Comparison of ENCODE assay signal across 10 cellular contexts in the genomic region with DNA sequence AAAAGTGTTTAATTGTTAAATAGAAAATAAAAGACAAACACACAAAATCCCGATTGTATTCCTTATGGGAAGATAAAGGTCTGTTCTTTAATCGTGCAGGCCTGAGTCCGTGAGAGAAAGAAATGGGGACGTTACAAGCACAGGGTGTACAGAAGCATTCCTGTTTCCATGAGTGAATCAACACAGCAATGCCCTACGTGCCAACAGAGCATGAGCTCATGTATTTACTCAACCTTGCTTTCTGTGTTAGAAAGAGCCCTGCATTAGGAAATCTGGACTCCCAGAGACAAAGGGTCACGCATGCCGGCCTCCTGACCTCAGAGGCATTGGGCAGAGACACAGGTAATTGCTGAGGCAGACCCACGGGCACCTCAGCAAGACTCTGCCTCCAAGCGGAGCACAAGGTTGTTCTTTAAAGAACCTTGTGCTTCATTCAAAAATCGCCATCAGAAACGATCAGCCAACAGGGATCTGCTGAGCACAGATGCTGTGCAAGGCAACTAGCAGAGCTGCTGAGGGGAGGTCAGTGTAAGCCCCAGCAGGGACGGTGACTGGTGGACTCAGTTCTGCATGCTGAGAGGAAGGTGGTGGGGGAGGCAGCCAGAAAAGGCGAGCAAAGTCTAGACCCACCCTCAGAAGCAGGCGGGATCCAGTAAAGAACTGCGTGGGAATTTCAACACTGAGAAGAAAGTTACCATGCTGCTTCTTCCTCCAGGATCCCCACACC.
DNase-seq lines count a peak whose midpoint lies in the region; ATAC-seq and TF ChIP-seq lines count a peak whose summit lies in the region.
"Had no signal": no experiment of that assay in that cellular context is flagged by ENCODE, and none has a peak within 500 bp of the region (broad histone marks: within the 10 kb centered on the region; RNA-seq: fewer than 3 reads in every experiment).

No MANE protein-coding gene starts in this region.

- peaks cover 8% of the 10 kb centered on the region; the same call in 1 of the 2 replicates for H3K36me3 Mint-ChIP-seq in HFFc6 (ENCODE audit: low read depth)

- TF ChIP-seq POLR2A in gastroesophageal sphincter (IDR thresholded peaks at IDR 0.05) = no peak

- no peaks in the 10 kb centered on the region for H3K27me3 ChIP-seq in GM23248 (replicated peaks; ENCODE audit: insufficient read depth)
- no peaks in the 10 kb centered on the region for H3K27me3 ChIP-seq in gastroesophageal sphincter

- H2AFZ ChIP-seq in GM23248 = no peak overlapping the region

- peak overlapping the region; percentile 54 for H3K9ac ChIP-seq in GM23248

- in situ Hi-C loops in GM23248 (cut with MboI) = no loop called here

- no peak overlapping the region for H3K4me2 ChIP-seq in GM23248 (ENCODE audit: unreplicated experiment)

- H3K4me1 Mint-ChIP-seq in HFFc6 (ENCODE audit: low read depth) = no peaks in the 10 kb centered on the region

- H3K27ac ChIP-seq in GM23248 (peak overlapping the region; percentile 26), gastroesophageal sphincter (peak overlapping the region; percentile 65 to 88 (median 78)), caudate nucleus (ENCODE audit: low read depth, low read length) (no peak overlapping the region)

- TF ChIP-seq CTCF in gastroesophageal sphincter (IDR thresholded peaks at IDR 0.05) = no peak
- no peak for TF ChIP-seq CTCF in HFFc6 (IDR thresholded peaks at IDR 0.05)

- H3K4me3 Mint-ChIP-seq in HFFc6 = no peak overlapping the region
- H3K4me3 Mint-ChIP-seq: effector memory CD8-positive, alpha-beta T cell had no signal

- peaks cover 6% of the 10 kb centered on the region for H3K27me3 Mint-ChIP-seq in HFFc6 (ENCODE audit: insufficient read depth)
- H3K27me3 Mint-ChIP-seq: effector memory CD8-positive, alpha-beta T cell had no signal

- no peaks in the 10 kb centered on the region for H3F3A ChIP-seq in GM23248 (ENCODE audit: insufficient read depth)

- peak; percentile 90 for DNase-seq in GM23248
- peak; percentile 60 to 66 for DNase-seq in SHP77 (lab: John Stamatoyannopoulos, UW)
- DNase-seq in pulmonary artery endothelial cell (ENCODE audit: low read depth, low spot score) = peak; percentile 85
- no peak for DNase-seq in caudate nucleus (lab: John Stamatoyannopoulos, UW)
- DNase-seq in COLO829 (ENCODE audit: low spot score) = no peak
- no peak for DNase-seq in HFFc6
- DNase-seq: activated CD4-positive, alpha-beta T cell treated with anti-CD3 and anti-CD28 coated beads for 48 hours; effector memory CD8-positive, alpha-beta T cell had no signal

- no peaks in the 10 kb centered on the region for H3K9me3 ChIP-seq in GM23248 (ENCODE audit: low read depth)
- no peaks in the 10 kb centered on the region for H3K9me3 ChIP-seq in gastroesophageal sphincter

- no peaks in the 10 kb centered on the region for H3K9me2 ChIP-seq in GM23248 (ENCODE audit: insufficient read depth)

- H4K20me1 ChIP-seq in GM23248 (ENCODE audit: insufficient read depth) = no peaks in the 10 kb centered on the region

- WGBS in GM23248 (ENCODE audit: low coverage in 1 of 2, low lambda C conversion rate in 2 of 2, missing lambda C conversion rate in 2 of 2), 2 experiments = 40% methylated on average over 15 of the region's 15 CpGs
- 41 to 53% methylated on average over 7 to 10 of the region's 15 CpGs for WGBS in gastroesophageal sphincter (ENCODE audit: low coverage in 1 of 2), 2 donors

- H3K36me3 ChIP-seq in GM23248 (ENCODE audit: low read depth) (no peaks in the 10 kb centered on the region), gastroesophageal sphincter (peaks cover 0 to 86% of the 10 kb centered on the region in 2 donors)

- H3K27ac Mint-ChIP-seq in HFFc6 = no peak overlapping the region
- H3K27ac Mint-ChIP-seq: effector memory CD8-positive, alpha-beta T cell had no signal

- H3K4me3 ChIP-seq in GM23248 = no peak overlapping the region
- H3K4me3 ChIP-seq in gastroesophageal sphincter = no peak overlapping the region

- peaks cover 8% of the 10 kb centered on the region for H3K4me1 ChIP-seq in GM23248 (ENCODE audit: insufficient read depth)
- peaks cover 0 to 58% (median 5%) of the 10 kb centered on the region in 3 donors for H3K4me1 ChIP-seq in gastroesophageal sphincter

- no peak for TF ChIP-seq EP300 in gastroesophageal sphincter (IDR thresholded peaks at IDR 0.05)

- H3K79me2 ChIP-seq in GM23248 (ENCODE audit: insufficient read depth) = no peaks in the 10 kb centered on the region

- no peaks in the 10 kb centered on the region for H3K9me3 Mint-ChIP-seq in HFFc6

- ATAC-seq in gastroesophageal sphincter (peak; percentile 93), HG03095 (IDR thresholded peaks at IDR 0.05; ENCODE audit: unreplicated experiment) (no peak)
- ATAC-seq: effector memory CD8-positive, alpha-beta T cell had no signal

Comparison
In these comparisons a context has a peak if more than half of its experiments do, and no peak if none do; other contexts are left out.
1. DNase-seq: peak in GM23248 (single experiment), SHP77 (2 of 2) and pulmonary artery endothelial cell (single experiment); none in caudate nucleus (0 of 61), COLO829 (single experiment) and HFFc6 (single experiment).